8 cellular contexts compared by ENCODE assay signal in genomic region chr7:38359081-38359601, GRCh38.
DNase-seq lines count a peak whose midpoint lies in the region; ATAC-seq and TF ChIP-seq lines count a peak whose summit lies in the region.
"Not testable (repeated sequence)": the region's sequence is repeated elsewhere in the genome, so short reads cannot be mapped to it uniquely, and the experiment has no call there.

No MANE protein-coding gene starts in this region.

- H3K79me2 ChIP-seq in PC-3 (ENCODE audit: low read length) = not testable (repeated sequence)

- peak; percentile 25; the same call in 1 of the 2 replicates for TF ChIP-seq CTCF in PC-3 (conservative IDR thresholded peaks at IDR 0.05; ENCODE audit: low read depth, low read length)
- peak; percentile 73 for TF ChIP-seq CTCF in endodermal cell (conservative IDR thresholded peaks at IDR 0.05)
- TF ChIP-seq CTCF in natural killer cell (IDR thresholded peaks at IDR 0.05) = peak; percentile 64

- H3K4me1 Mint-ChIP-seq in endodermal cell = not testable (repeated sequence)
- H3K4me1 Mint-ChIP-seq in natural killer cell = peaks cover 33 to 73% of the 10 kb centered on the region in 2 donors
- peaks cover 54% of the 10 kb centered on the region for H3K4me1 Mint-ChIP-seq in stimulated activated effector memory CD8-positive, alpha-beta T cell treated with anti-CD3 and anti-CD28 coated beads, Interleukin-12 subunit alpha, Interleukin-12 subunit beta, amount 100 ng/mL, for 72 hours

- H3K9ac ChIP-seq in PC-3 (ENCODE audit: low read length); endodermal cell (ENCODE audit: extremely low read depth, low read length, poor library complexity, severe bottlenecking): not testable (repeated sequence)

- not testable (repeated sequence) for H3K4me1 ChIP-seq in PC-3 (ENCODE audit: insufficient read depth, low read length); endodermal cell (ENCODE audit: control insufficient read depth, insufficient read depth, low read length)

- not testable (repeated sequence) for H4K20me1 ChIP-seq in PC-3 (ENCODE audit: low read length)

- H3K4me3 Mint-ChIP-seq in endodermal cell = not testable (repeated sequence)
- H3K4me3 Mint-ChIP-seq in natural killer cell = peak overlapping the region; percentile 78
- H3K4me3 Mint-ChIP-seq in stimulated activated effector memory CD8-positive, alpha-beta T cell treated with anti-CD3 and anti-CD28 coated beads, Interleukin-12 subunit alpha, Interleukin-12 subunit beta, amount 100 ng/mL, for 72 hours = peak overlapping the region; percentile 90

- not testable (repeated sequence) for H3K27ac Mint-ChIP-seq in endodermal cell
- peak overlapping the region; percentile 89 to 95 for H3K27ac Mint-ChIP-seq in natural killer cell
- peak overlapping the region; percentile 94 for H3K27ac Mint-ChIP-seq in stimulated activated effector memory CD8-positive, alpha-beta T cell treated with anti-CD3 and anti-CD28 coated beads, Interleukin-12 subunit alpha, Interleukin-12 subunit beta, amount 100 ng/mL, for 72 hours

- not testable (repeated sequence) for H3K4me2 ChIP-seq in PC-3 (ENCODE audit: low read length)

- not testable (repeated sequence) for H3K9me2 ChIP-seq in PC-3 (replicated peaks; ENCODE audit: low read length)

- not testable (repeated sequence) for H3K27me3 ChIP-seq in PC-3 (ENCODE audit: low read length); endodermal cell (ENCODE audit: control insufficient read depth, insufficient read depth, low read length, poor library complexity, severe bottlenecking)

- not testable (repeated sequence) for BruUV-seq in PC-3 (replicated peaks; lab: Mats Ljungman, UMichigan)

- H3K9me3 Mint-ChIP-seq in endodermal cell; natural killer cell; stimulated activated effector memory CD8-positive, alpha-beta T cell treated with anti-CD3 and anti-CD28 coated beads, Interleukin-12 subunit alpha, Interleukin-12 subunit beta, amount 100 ng/mL, for 72 hours: not testable (repeated sequence)

- intact Hi-C loops in PC-3 (cut with micrococcal nuclease); natural killer cell (cut with micrococcal nuclease): not testable (repeated sequence)

- H3K36me3 Mint-ChIP-seq in endodermal cell (ENCODE audit: low read depth); natural killer cell: not testable (repeated sequence)
- peaks cover 54% of the 10 kb centered on the region for H3K36me3 Mint-ChIP-seq in stimulated activated effector memory CD8-positive, alpha-beta T cell treated with anti-CD3 and anti-CD28 coated beads, Interleukin-12 subunit alpha, Interleukin-12 subunit beta, amount 100 ng/mL, for 72 hours

- not testable (repeated sequence) for H3K27ac ChIP-seq in PC-3 (ENCODE audit: low read length); endodermal cell (ENCODE audit: low read depth, low read length)

- not testable (repeated sequence) for H3K9me3 ChIP-seq in PC-3 (ENCODE audit: low read length); endodermal cell (ENCODE audit: control insufficient read depth, low read length)

- ATAC-seq in GM21367 (IDR thresholded peaks at IDR 0.05; ENCODE audit: unreplicated experiment) = peak; percentile 58
- ATAC-seq in HG03196 (IDR thresholded peaks at IDR 0.05; ENCODE audit: unreplicated experiment) = peak; percentile 80
- peak; percentile 83 for ATAC-seq in PC-3
- ATAC-seq in natural killer cell = peak; percentile 66 to 80 (median 67)
- ATAC-seq in stimulated activated effector memory CD8-positive, alpha-beta T cell treated with anti-CD3 and anti-CD28 coated beads, Interleukin-12 subunit alpha, Interleukin-12 subunit beta, amount 100 ng/mL, for 72 hours = peak; percentile 82

- not testable (repeated sequence) for H3K36me3 ChIP-seq in PC-3 (ENCODE audit: low read depth, low read length); endodermal cell (ENCODE audit: control insufficient read depth, insufficient read depth, low read length)

- H3K4me3 ChIP-seq in PC-3 (ENCODE audit: low read length); endodermal cell (ENCODE audit: low read length): not testable (repeated sequence)

- WGBS in endodermal cell (ENCODE audit: insufficient coverage in 1 of 2, insufficient read length in 1 of 2), 2 experiments = 67% methylated on average over 5 of the region's 5 CpGs; no CpG with 5 or more reads in 1 of the 2 experiments

- CTCF ChIA-PET in PC-3 (lab: Charles Lee) = interaction anchor here (0.6 kb wide), 1 partner anchor 14 kb away, joined by 5 read pairs; no protein-coding TSS in a partner anchor

- DNase-seq in Daoy (ENCODE audit: low read depth) (peak; percentile 50), endodermal cell (peak; percentile 82), natural killer cell (peak; percentile 67)
- DNase-seq in PC-3 = not testable (repeated sequence)
- peak; percentile 84 for DNase-seq in activated CD8-positive, alpha-beta memory T cell treated with anti-CD3 and anti-CD28 coated beads, Interleukin-2, amount 50 U/mL, for 48 hours
- DNase-seq in stimulated activated effector memory CD8-positive, alpha-beta T cell treated with anti-CD3 and anti-CD28 coated beads, Interleukin-12 subunit alpha, Interleukin-12 subunit beta, amount 100 ng/mL, for 72 hours (ENCODE audit: low spot score in 2 of 2) = peak; percentile 59 to 88

- H3F3A ChIP-seq in PC-3 (ENCODE audit: low read length, unreplicated experiment) = not testable (repeated sequence)

- POLR2A ChIA-PET in PC-3 (lab: Charles Lee; ENCODE audit: unreplicated experiment) = not testable (repeated sequence)

- H3K27me3 Mint-ChIP-seq in endodermal cell (ENCODE audit: insufficient read depth); natural killer cell (ENCODE audit: low read depth in 2 of 2): not testable (repeated sequence)

- H2AFZ ChIP-seq in PC-3 (ENCODE audit: low read length) = not testable (repeated sequence)
